1 cellular context compared by ENCODE assay signal in genomic region chr2:44135771-44136170, GRCh38.
TF ChIP-seq lines count a peak whose summit lies in the region.

No MANE protein-coding gene starts in this region.

TF ChIP-seq in HepG2, 621 proteins besides CTCF, POLR2A, EP300 and RAD21:
- TF ChIP-seq GFI1 (CRISPR knock-in tag; IDR thresholded peaks at IDR 0.05; ENCODE audit: borderline replicate concordance) (no peak), NFE2L2 (IDR thresholded peaks at IDR 0.05; ENCODE audit: low read length) (0 out of 2 replicates have a peak, but pooled peaks have one; percentile 12)
